Comparison of ENCODE assay signal across 26 cellular contexts in the genomic region with DNA sequence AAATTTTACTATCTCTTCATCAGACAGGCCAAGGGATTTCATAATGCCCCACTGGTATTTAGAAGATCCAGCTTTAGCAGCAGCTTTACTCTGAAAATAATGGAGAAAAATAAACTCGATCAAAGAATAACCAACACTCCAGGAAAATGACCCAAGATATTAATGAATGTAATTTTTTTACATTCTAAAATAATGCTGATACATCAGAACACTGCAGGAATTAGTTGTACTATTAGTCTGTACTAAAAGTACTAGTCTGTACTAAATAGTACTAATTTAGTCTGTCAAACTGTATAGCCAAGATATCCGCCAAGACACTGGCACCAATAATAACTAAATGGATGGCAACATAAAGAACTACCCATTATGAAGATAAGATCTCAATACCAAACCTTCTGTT. TPM values are rescaled to one million over a fixed set of nuclear protein-coding genes. Genes with fewer than 3 reads are reported as not detected.
DNase-seq lines count a peak whose midpoint lies in the region; ATAC-seq, FAIRE-seq and TF ChIP-seq lines count a peak whose summit lies in the region.
"Had no signal": no experiment of that assay in that cellular context is flagged by ENCODE, and none has a peak within 500 bp of the region (broad histone marks: within the 10 kb centered on the region; RNA-seq: fewer than 3 reads in every experiment).

No MANE protein-coding gene starts in this region.

- H3K56ac ChIP-seq in IMR-90 (ENCODE audit: extremely low read depth, insufficient read depth, low read length) = no peak overlapping the region

- intact Hi-C loops in IMR-90 (cut with micrococcal nuclease) = loop anchor here (2.0 kb wide), 1 partner anchor 20 kb away; no protein-coding TSS in a partner anchor
- intact Hi-C loops in K562 (cut with micrococcal nuclease) = loop anchor here (10.0 kb wide), 2 partner anchors 100 to 260 kb away; no protein-coding TSS in a partner anchor

- ATAC-seq in A549 (no peak), IMR-90 (ENCODE audit: low read depth) (no peak), K562 (no peak)
- ATAC-seq: GM12878 had no signal

- 94% methylated on average over 2 of the region's 2 CpGs for WGBS in A549 (ENCODE audit: missing lambda C conversion rate)
- WGBS in IMR-90 (ENCODE audit: extremely low coverage in 2 of 2, insufficient read length in 1 of 2), 2 experiments = no CpG with 5 or more reads among the region's 2 CpGs
- 100% methylated on average over 2 of the region's 2 CpGs for WGBS in K562 (ENCODE audit: insufficient coverage, low coverage, missing lambda C conversion rate)
- WGBS in SK-N-SH (ENCODE audit: low lambda C conversion rate) = 97% methylated on average over 2 of the region's 2 CpGs

- no peak overlapping the region for H2AK9ac ChIP-seq in IMR-90 (replicated peaks; ENCODE audit: low read depth, low read length, poor library complexity)

- BruUV-seq in IMR-90 (replicated peaks; lab: Mats Ljungman, UMichigan) (no TSS peak), K562 (replicated peaks; lab: Mats Ljungman, UMichigan) (no TSS peak)

- POLR2A ChIA-PET in A549 (lab: Yijun Ruan, JAX) = no interaction called here
- POLR2A ChIA-PET in IMR-90 (lab: Charles Lee; ENCODE audit: unreplicated experiment) = no interaction called here
- POLR2A ChIA-PET in K562 (lab: Yijun Ruan, JAX) = interaction anchor here (1.2 kb wide), 1 partner anchor 10 kb away, joined by 3 read pairs; no protein-coding TSS in a partner anchor
- POLR2A ChIA-PET in SK-N-SH (lab: Yijun Ruan, JAX) = no interaction called here

- H4K91ac ChIP-seq in IMR-90 (ENCODE audit: insufficient read depth, low read depth, low read length) = no peak overlapping the region

- no peak overlapping the region for H3K23ac ChIP-seq in IMR-90 (ENCODE audit: low read depth, low read length)

- TF ChIP-seq POLR2A in A549 (IDR thresholded peaks at IDR 0.05; ENCODE audit: low read length) (no peak), IMR-90 (IDR thresholded peaks at IDR 0.05; ENCODE audit: low read depth, low read length) (no peak), K562 (conservative IDR thresholded peaks at IDR 0.05) (no peak)

- no peak overlapping the region for H2BK120ac ChIP-seq in IMR-90 (ENCODE audit: low read depth, low read length)

- H2AK5ac ChIP-seq in IMR-90 (ENCODE audit: low read depth, low read length) = no peak overlapping the region

- H3K9ac ChIP-seq in IMR-90 (ENCODE audit: low read depth, low read length) (no peak overlapping the region), K562 (ENCODE audit: insufficient read depth in 1 of 2, low read depth in 2 of 2, low read length in 2 of 2) (no peak overlapping the region), SK-N-SH (no peak overlapping the region)
- H3K9ac ChIP-seq: BLaER1 had no signal

- no peak overlapping the region for H3K27ac ChIP-seq in A549
- H3K27ac ChIP-seq in IMR-90 (ENCODE audit: insufficient read depth, low read length) = no peak overlapping the region
- no peak overlapping the region for H3K27ac ChIP-seq in K562 (ENCODE audit: extremely low read depth, low read depth, low read length)
- H3K27ac ChIP-seq in SK-N-SH (ENCODE audit: low read depth in 2 of 2, low read length in 1 of 2) = no peak overlapping the region
- H3K27ac ChIP-seq: BLaER1 had no signal

- no peak overlapping the region for H2BK20ac ChIP-seq in IMR-90 (ENCODE audit: low read depth, low read length)

- no peaks in the 10 kb centered on the region for H3K9me1 ChIP-seq in IMR-90 (ENCODE audit: insufficient read depth, low read length)
- no peaks in the 10 kb centered on the region for H3K9me1 ChIP-seq in K562 (ENCODE audit: control insufficient read depth, insufficient read depth, low read length)

- peaks cover 21% of the 10 kb centered on the region for H3K79me2 ChIP-seq in K562 (ENCODE audit: control insufficient read depth, insufficient read depth, low read length)
- H3K79me2 ChIP-seq in SK-N-SH (ENCODE audit: insufficient read depth) = peaks cover 14% of the 10 kb centered on the region

- TF ChIP-seq CTCF in A549 (IDR thresholded peaks at IDR 0.05) = no peak
- no peak for TF ChIP-seq CTCF in IMR-90 (conservative IDR thresholded peaks at IDR 0.05; ENCODE audit: low read depth, low read length)
- TF ChIP-seq CTCF in K562 (IDR thresholded peaks at IDR 0.05 in 2 of 3, conservative IDR thresholded peaks at IDR 0.05 in 1 of 3; ENCODE audit: insufficient read depth in 2 of 3, low read depth in 1 of 3, low read length in 3 of 3) = no peak
- no peak for TF ChIP-seq CTCF in SK-N-SH (IDR thresholded peaks at IDR 0.05)

- TF ChIP-seq RAD21 in A549 (conservative IDR thresholded peaks at IDR 0.05 in 1 of 2, IDR thresholded peaks at IDR 0.05 in 1 of 2) (no peak), IMR-90 (IDR thresholded peaks at IDR 0.05; ENCODE audit: low read length) (no peak), K562 (CRISPR knock-in tag; conservative IDR thresholded peaks at IDR 0.05 in 1 of 2, IDR thresholded peaks at IDR 0.05 in 1 of 2) (no peak), SK-N-SH (IDR thresholded peaks at IDR 0.05; ENCODE audit: low read length) (no peak)

- TF ChIP-seq EP300 in A549 (IDR thresholded peaks at IDR 0.05) = no peak
- no peak for TF ChIP-seq EP300 in K562 (IDR thresholded peaks at IDR 0.05; ENCODE audit: low read length)
- TF ChIP-seq EP300 in SK-N-SH (IDR thresholded peaks at IDR 0.05; ENCODE audit: borderline replicate concordance in 1 of 2, low read depth in 1 of 2, low read length in 1 of 2) = no peak

- no peaks in the 10 kb centered on the region for H3F3A ChIP-seq in SK-N-SH (replicated peaks; ENCODE audit: insufficient read depth)

- DNase-seq in A549 (ENCODE audit: low read depth in 1 of 2, low spot score in 1 of 2) (no peak), IMR-90 (no peak), K562 (ENCODE audit: extremely low read depth in 1 of 4, low spot score in 3 of 4) (no peak), SK-N-SH (no peak), germinal center (ENCODE audit: low spot score) (no peak)
- DNase-seq: 8988T; ACHN; BE2C; C1 segment of cervical spinal cord; CD4-positive, alpha-beta memory T cell; CD4-positive, CD25-positive, alpha-beta regulatory T cell; CD8-positive, alpha-beta memory T cell; COR-L47; DMS 273 treated with DMSO at 0.1 percent for 48 hours; DMS153; DMS53; DMS79; DND-41; EL; GDM1 had no signal

- H3K36me3 ChIP-seq in IMR-90 (ENCODE audit: control insufficient read depth, insufficient read depth, low read length) (peaks cover 39% of the 10 kb centered on the region), K562 (ENCODE audit: control insufficient read depth, insufficient read depth, low read length) (peaks cover 90% of the 10 kb centered on the region), SK-N-SH (replicated peaks in 1 of 2; ENCODE audit: control insufficient read depth in 1 of 2, insufficient read depth in 2 of 2, low read length in 1 of 2) (peaks cover 73 to 85% of the 10 kb centered on the region in 2 experiments)

- no peak overlapping the region for H3K18ac ChIP-seq in IMR-90 (ENCODE audit: low read depth, low read length)

- H3K79me1 ChIP-seq in IMR-90 (ENCODE audit: low read depth in 1 of 2, low read length in 2 of 2) = peaks cover 0 to 5% of the 10 kb centered on the region in 2 experiments; a peak in 1 of 4 replicates

- no peak overlapping the region for H2BK15ac ChIP-seq in IMR-90 (ENCODE audit: low read depth, low read length)

- H3K9me2 ChIP-seq in SK-N-SH = no peaks in the 10 kb centered on the region

- H3K4me1 ChIP-seq in A549 (no peaks in the 10 kb centered on the region), IMR-90 (ENCODE audit: control insufficient read depth, insufficient read depth, low read length) (no peaks in the 10 kb centered on the region; the same call in 1 of the 2 replicates), K562 (replicated peaks in 1 of 2; ENCODE audit: control insufficient read depth in 2 of 2, insufficient read depth in 2 of 2, low read length in 2 of 2) (no peaks in the 10 kb centered on the region), SK-N-SH (ENCODE audit: control insufficient read depth in 1 of 2, insufficient read depth in 2 of 2, low read depth in 1 of 2, low read length in 1 of 2) (no peaks in the 10 kb centered on the region)
- H3K4me1 ChIP-seq: BE2C, BLaER1 had no signal

- H4K5ac ChIP-seq in IMR-90 (ENCODE audit: low read depth, low read length) = no peak overlapping the region

- H2AFZ ChIP-seq in IMR-90 (replicated peaks; ENCODE audit: low read length, poor library complexity) (no peak overlapping the region), K562 (ENCODE audit: low read depth, low read length) (no peak overlapping the region), SK-N-SH (ENCODE audit: low read depth) (no peak overlapping the region)

- H4K8ac ChIP-seq in IMR-90 (ENCODE audit: low read depth in 2 of 2, low read length in 2 of 2) = no peak overlapping the region

- no peak overlapping the region for H3K4me3 ChIP-seq in A549
- H3K4me3 ChIP-seq in IMR-90 (ENCODE audit: insufficient read depth, low read depth, low read length) = no peak overlapping the region
- no peak overlapping the region for H3K4me3 ChIP-seq in K562
- H3K4me3 ChIP-seq in SK-N-SH (ENCODE audit: low read depth in 2 of 2, low read length in 1 of 2) = no peak overlapping the region
- H3K4me3 ChIP-seq: BLaER1, GM12878 had no signal

- H2BK5ac ChIP-seq in IMR-90 (ENCODE audit: low read depth, low read length, poor library complexity, severe bottlenecking) = no peak overlapping the region

- dilution Hi-C loops in IMR-90 (cut with HindIII; ENCODE audit: low sequenced_read_pairs, unreplicated experiment) = no loop called here

- no peak overlapping the region for H3K14ac ChIP-seq in IMR-90 (replicated peaks; ENCODE audit: low read depth, low read length)

- CTCF ChIA-PET in A549 (lab: Yijun Ruan, JAX) (no interaction called here), IMR-90 (lab: Yijun Ruan, JAX) (no interaction called here), K562 (lab: Yijun Ruan, JAX; ENCODE audit: low intra/inter-chr PET ratio) (no interaction called here), SK-N-SH (lab: Yijun Ruan, JAX) (interaction anchor here (1.1 kb wide), 1 partner anchor 98 kb away, joined by 3 read pairs; no protein-coding TSS in a partner anchor)

- H3K4ac ChIP-seq in IMR-90 (ENCODE audit: low read depth, low read length) = no peak overlapping the region

- no peaks in the 10 kb centered on the region for H3K9me3 ChIP-seq in A549
- H3K9me3 ChIP-seq in IMR-90 (ENCODE audit: control insufficient read depth, insufficient read depth, low read length) = no peaks in the 10 kb centered on the region
- no peaks in the 10 kb centered on the region for H3K9me3 ChIP-seq in K562 (replicated peaks; ENCODE audit: control insufficient read depth, insufficient read depth, low read depth, low read length)
- no peaks in the 10 kb centered on the region for H3K9me3 ChIP-seq in SK-N-SH
- H3K9me3 ChIP-seq: BE2C had no signal

- no peaks in the 10 kb centered on the region for H3K27me3 ChIP-seq in IMR-90 (ENCODE audit: control insufficient read depth, insufficient read depth, low read length)
- H3K27me3 ChIP-seq in K562 (ENCODE audit: control insufficient read depth in 2 of 2, insufficient read depth in 2 of 2, low read length in 2 of 2) = no peaks in the 10 kb centered on the region
- no peaks in the 10 kb centered on the region for H3K27me3 ChIP-seq in SK-N-SH (ENCODE audit: insufficient read depth)
- H3K27me3 ChIP-seq: BE2C, BLaER1 had no signal

- H4K20me1 ChIP-seq in IMR-90 (ENCODE audit: insufficient read depth, low read length) (no peaks in the 10 kb centered on the region), K562 (replicated peaks; ENCODE audit: control insufficient read depth, insufficient read depth, low read length) (no peaks in the 10 kb centered on the region), SK-N-SH (ENCODE audit: insufficient read depth) (no peaks in the 10 kb centered on the region)

- H3K4me2 ChIP-seq in A549 = no peak overlapping the region
- no peak overlapping the region for H3K4me2 ChIP-seq in IMR-90 (ENCODE audit: low read depth, low read length)
- no peak overlapping the region for H3K4me2 ChIP-seq in K562 (ENCODE audit: insufficient read depth, low read length)
- no peak overlapping the region for H3K4me2 ChIP-seq in SK-N-SH
- H3K4me2 ChIP-seq: BLaER1 had no signal

- in situ Hi-C loops in IMR-90 (cut with MboI; ENCODE audit: low sequenced_read_pairs) (loop anchor here (10.0 kb wide), 1 partner anchor 50 kb away; no protein-coding TSS in a partner anchor), K562 (cut with MboI) (no loop called here)

- FAIRE-seq in A549 (lab: Jason Lieb, UNC) (no peak), K562 (lab: Jason Lieb, UNC) (no peak)
- FAIRE-seq: GM12878, GM12892, GM18507 had no signal

RNA-seq across cellular contexts. Expression of a gene that starts 18.1 kb away (rescaled TPM):
- polyA plus RNA-seq in A549 (2011; rRNA removed) (56.9 and 87.2 TPM in 2 replicates), A549 (2017; fragmentation: RNase III; extraction: RNeasy Plus Mini Kit Qiagen cat#74134 plus additional on column Dnase treatment) (79.8 to 86.8 TPM (median 84.3 TPM) in 3 replicates), IMR-90 (2012; rRNA removed) (20.1 and 25.7 TPM in 2 replicates), K562 (2011; rRNA removed) (62.2 and 66.8 TPM in 2 replicates), K562 (2014; fragmentation: Illumina TruSeq; extraction: Trizol) (151 and 187 TPM in 2 replicates), K562 (2014; fragmentation: Nextera tagmentation; extraction: Ambion mirVana) (100 to 1,000 TPM; 132 to 135 TPM), K562 (2014; rRNA removed) (111 and 112 TPM in 2 replicates), SK-N-SH (2012; rRNA removed) (16.8 and 19.9 TPM in 2 replicates)
- polyA plus RNA-seq in A549 (2012; cell fraction: cytosol; rRNA removed) = 10.9 and 11.2 TPM in 2 replicates
- 10.0 and 19.4 TPM in 2 replicates for polyA plus RNA-seq in A549 (2012; cell fraction: nucleus; rRNA removed)
- 76.5 and 77.4 TPM in 2 replicates for polyA minus RNA-seq in A549 (2011; rRNA and poly(A)+ RNA removed)
- total RNA-seq in IMR-90 (2012; rRNA removed) (70.4 and 91.4 TPM in 2 replicates), K562 (2014; rRNA removed) (122 and 125 TPM in 2 replicates), K562 (2014; rRNA removed; fragmentation: Illumina TruSeq; extraction: Trizol) (216 and 249 TPM in 2 replicates), K562 (2015; rRNA removed; fragmentation: Illumina TruSeq; extraction: Trizol) (149 and 164 TPM in 2 replicates), K562 (2021) (159 and 162 TPM in 2 replicates)
- 3.2 and 5.8 TPM in 2 replicates for polyA plus RNA-seq in IMR-90 (2012; cell fraction: cytosol; rRNA removed)
- 3.1 and 42.3 TPM in 2 replicates for polyA plus RNA-seq in IMR-90 (2012; cell fraction: nucleus; rRNA removed; ENCODE audit: low replicate concordance)
- total RNA-seq in K562 (2011; cell fraction: chromatin; rRNA removed; ENCODE audit: low replicate concordance) = 168 and 624 TPM in 2 replicates
- 53.9 and 70.5 TPM in 2 replicates for total RNA-seq in K562 (2011; cell fraction: nucleolus; rRNA removed)
- total RNA-seq in K562 (2011; cell fraction: nucleoplasm; rRNA removed) = 141 and 178 TPM in 2 replicates
- 15.1 and 43.3 TPM in 2 replicates for polyA plus RNA-seq in K562 (2011; cell fraction: cytosol; rRNA removed)
- 63.3 and 92.7 TPM in 2 replicates for polyA plus RNA-seq in K562 (2011; cell fraction: nucleus; rRNA removed)
- 152 and 158 TPM in 2 replicates for polyA plus RNA-seq in K562 (2012)
- polyA minus RNA-seq in K562 (2011; rRNA and poly(A)+ RNA removed) = 143 and 238 TPM in 2 replicates
- 66.3 and 108 TPM in 2 replicates for polyA minus RNA-seq in K562 (2011; cell fraction: cytosol; rRNA and poly(A)+ RNA removed)
- 50.4 and 137 TPM in 2 replicates for polyA minus RNA-seq in K562 (2011; cell fraction: nucleus; rRNA and poly(A)+ RNA removed)
- polyA plus RNA-seq in SK-N-SH (2012; cell fraction: cytosol; rRNA removed) = 25.5 and 36.7 TPM in 2 replicates
- 42.5 and 69.3 TPM in 2 replicates for polyA plus RNA-seq in SK-N-SH (2012; cell fraction: nucleus; rRNA removed)

RNA-seq across cellular contexts. Expression of a gene that starts 39.0 kb away (rescaled TPM):
- polyA plus RNA-seq in A549 (2011; rRNA removed) (23.9 and 27.4 TPM in 2 replicates), A549 (2017; fragmentation: RNase III; extraction: RNeasy Plus Mini Kit Qiagen cat#74134 plus additional on column Dnase treatment) (12.9 to 13.3 TPM (median 13.1 TPM) in 3 replicates), IMR-90 (2012; rRNA removed) (7.6 and 7.7 TPM in 2 replicates), K562 (2011; rRNA removed) (30.9 and 33.4 TPM in 2 replicates), K562 (2014; fragmentation: Illumina TruSeq; extraction: Trizol) (26.4 and 30.4 TPM in 2 replicates), K562 (2014; fragmentation: Nextera tagmentation; extraction: Ambion mirVana) (1 to 10 TPM; 5.3 to 8.3 TPM), K562 (2014; rRNA removed) (16.3 and 16.5 TPM in 2 replicates), SK-N-SH (2012; rRNA removed) (6.1 and 8.2 TPM in 2 replicates)
- polyA plus RNA-seq in A549 (2012; cell fraction: cytosol; rRNA removed) = 4.8 and 7.3 TPM in 2 replicates
- polyA plus RNA-seq in A549 (2012; cell fraction: nucleus; rRNA removed) = 3.1 and 3.8 TPM in 2 replicates
- polyA minus RNA-seq in A549 (2011; rRNA and poly(A)+ RNA removed) = 90.4 and 113 TPM in 2 replicates
- total RNA-seq in IMR-90 (2012; rRNA removed) (19.2 and 25.3 TPM in 2 replicates), K562 (2014; rRNA removed) (22.9 and 25.4 TPM in 2 replicates), K562 (2014; rRNA removed; fragmentation: Illumina TruSeq; extraction: Trizol) (42.5 and 48.0 TPM in 2 replicates), K562 (2015; rRNA removed; fragmentation: Illumina TruSeq; extraction: Trizol) (39.7 and 45.4 TPM in 2 replicates), K562 (2021) (24.3 and 29.1 TPM in 2 replicates)
- polyA plus RNA-seq in IMR-90 (2012; cell fraction: cytosol; rRNA removed) = 0.58 and 1.6 TPM in 2 replicates
- polyA plus RNA-seq in IMR-90 (2012; cell fraction: nucleus; rRNA removed; ENCODE audit: low replicate concordance) = 1.2 and 9.5 TPM in 2 replicates
- total RNA-seq in K562 (2011; cell fraction: chromatin; rRNA removed; ENCODE audit: low replicate concordance) = 46.2 and 92.1 TPM in 2 replicates
- 28.3 and 32.6 TPM in 2 replicates for total RNA-seq in K562 (2011; cell fraction: nucleolus; rRNA removed)
- 51.2 and 75.7 TPM in 2 replicates for total RNA-seq in K562 (2011; cell fraction: nucleoplasm; rRNA removed)
- polyA plus RNA-seq in K562 (2011; cell fraction: cytosol; rRNA removed) = 10.6 and 18.2 TPM in 2 replicates
- polyA plus RNA-seq in K562 (2011; cell fraction: nucleus; rRNA removed) = 21.2 and 31.4 TPM in 2 replicates
- 10.2 and 16.1 TPM in 2 replicates for polyA plus RNA-seq in K562 (2012)
- 295 and 310 TPM in 2 replicates for polyA minus RNA-seq in K562 (2011; rRNA and poly(A)+ RNA removed)
- polyA minus RNA-seq in K562 (2011; cell fraction: cytosol; rRNA and poly(A)+ RNA removed) = 93.9 and 101 TPM in 2 replicates
- 30.7 and 41.7 TPM in 2 replicates for polyA minus RNA-seq in K562 (2011; cell fraction: nucleus; rRNA and poly(A)+ RNA removed)
- 6.2 and 6.3 TPM in 2 replicates for polyA plus RNA-seq in SK-N-SH (2012; cell fraction: cytosol; rRNA removed)
- polyA plus RNA-seq in SK-N-SH (2012; cell fraction: nucleus; rRNA removed) = 2.2 and 9.2 TPM in 2 replicates

RNA-seq across cellular contexts. Expression of a gene that starts 59.0 kb away (rescaled TPM):
- polyA plus RNA-seq in A549 (2011; rRNA removed) = 0.70 and 0.74 TPM in 2 replicates
- polyA plus RNA-seq in A549 (2012; cell fraction: cytosol; rRNA removed) = 0.47 and 0.50 TPM in 2 replicates
- 1.4 and 4.1 TPM in 2 replicates for polyA plus RNA-seq in A549 (2012; cell fraction: nucleus; rRNA removed)
- 0.34 to 0.84 TPM (median 0.41 TPM) in 3 replicates for polyA plus RNA-seq in A549 (2017; fragmentation: RNase III; extraction: RNeasy Plus Mini Kit Qiagen cat#74134 plus additional on column Dnase treatment)
- not detected in 2 replicates for polyA minus RNA-seq in A549 (2011; rRNA and poly(A)+ RNA removed)
- not detected in 2 replicates for total RNA-seq in IMR-90 (2012; rRNA removed)
- 0.27 TPM in 1 of 2 replicates, not detected in the other for polyA plus RNA-seq in IMR-90 (2012; rRNA removed)
- polyA plus RNA-seq in IMR-90 (2012; cell fraction: cytosol; rRNA removed) = not detected in 2 replicates
- polyA plus RNA-seq in IMR-90 (2012; cell fraction: nucleus; rRNA removed; ENCODE audit: low replicate concordance) = 0.48 and 1.4 TPM in 2 replicates
- 0.97 TPM in 1 of 2 replicates, not detected in the other for total RNA-seq in K562 (2011; cell fraction: chromatin; rRNA removed; ENCODE audit: low replicate concordance)
- total RNA-seq in K562 (2011; cell fraction: nucleolus; rRNA removed) = not detected in 2 replicates
- 0.73 TPM in 1 of 2 replicates, not detected in the other for total RNA-seq in K562 (2011; cell fraction: nucleoplasm; rRNA removed)
- not detected in 2 replicates for total RNA-seq in K562 (2014; rRNA removed)
- 0.25 TPM in 1 of 2 replicates, not detected in the other for total RNA-seq in K562 (2014; rRNA removed; fragmentation: Illumina TruSeq; extraction: Trizol)
- total RNA-seq in K562 (2015; rRNA removed; fragmentation: Illumina TruSeq; extraction: Trizol) = not detected in 2 replicates
- 0.27 TPM in 1 of 2 replicates, not detected in the other for total RNA-seq in K562 (2021)
- polyA plus RNA-seq in K562 (2011; rRNA removed) = 0.36 and 0.76 TPM in 2 replicates
- polyA plus RNA-seq in K562 (2011; cell fraction: cytosol; rRNA removed) = 0.52 TPM in 1 of 2 replicates, not detected in the other
- 1.1 and 1.8 TPM in 2 replicates for polyA plus RNA-seq in K562 (2011; cell fraction: nucleus; rRNA removed)
- 0.18 TPM in 1 of 2 replicates, not detected in the other for polyA plus RNA-seq in K562 (2012)
- polyA plus RNA-seq in K562 (2014; fragmentation: Illumina TruSeq; extraction: Trizol) = 0.43 TPM in 1 of 2 replicates, not detected in the other
- under 1 TPM; 0.10 to 0.17 TPM for polyA plus RNA-seq in K562 (2014; fragmentation: Nextera tagmentation; extraction: Ambion mirVana)
- not detected in 2 replicates for polyA plus RNA-seq in K562 (2014; rRNA removed)
- not detected in 2 replicates for polyA minus RNA-seq in K562 (2011; rRNA and poly(A)+ RNA removed)
- not detected in 2 replicates for polyA minus RNA-seq in K562 (2011; cell fraction: cytosol; rRNA and poly(A)+ RNA removed)
- polyA minus RNA-seq in K562 (2011; cell fraction: nucleus; rRNA and poly(A)+ RNA removed) = 0.67 TPM in 1 of 2 replicates, not detected in the other
- polyA plus RNA-seq in SK-N-SH (2012; rRNA removed) = 0.21 and 0.55 TPM in 2 replicates
- polyA plus RNA-seq in SK-N-SH (2012; cell fraction: cytosol; rRNA removed) = 0.14 and 0.21 TPM in 2 replicates
- polyA plus RNA-seq in SK-N-SH (2012; cell fraction: nucleus; rRNA removed) = 4.9 and 15.0 TPM in 2 replicates
- total RNA-seq: G401 had no signal
- polyA plus RNA-seq: CD14-positive monocyte; CD4-positive, alpha-beta memory T cell; CD4-positive, CD25-positive, alpha-beta regulatory T cell; CD8-positive, alpha-beta memory T cell had no signal
